8 cellular contexts compared by ENCODE assay signal in the genomic region with DNA sequence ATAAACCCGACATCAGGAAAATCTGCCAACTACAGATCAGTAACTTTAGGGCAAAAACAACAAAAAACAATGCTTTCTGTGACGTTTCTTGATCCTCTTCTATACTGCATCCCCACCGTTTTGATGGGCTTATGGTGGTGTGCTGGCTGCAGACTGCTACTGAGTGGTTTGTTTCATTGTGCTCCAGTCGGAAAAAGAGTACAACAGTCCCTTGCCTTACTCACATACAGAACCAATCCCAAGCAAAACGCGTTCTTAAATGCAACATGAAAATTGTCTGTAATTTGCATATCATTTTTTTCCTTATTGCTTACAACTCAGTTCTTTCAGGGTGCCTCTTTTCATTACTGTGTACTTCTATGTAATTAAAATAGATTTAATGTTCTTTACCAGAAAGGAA. TPM values are rescaled to one million over a fixed set of nuclear protein-coding genes. Genes with fewer than 3 reads are reported as not detected.
A peak's percentile ranks its signal among the peaks of the same experiment; 100 is the strongest.
DNase-seq lines count a peak whose midpoint lies in the region; TF ChIP-seq lines count a peak whose summit lies in the region.

No MANE protein-coding gene starts in this region.

- peaks cover 0 to 48% (median 44%) of the 10 kb centered on the region in 4 donors for H3K4me1 ChIP-seq in sigmoid colon

- H3K9me3 Mint-ChIP-seq in activated CD4-positive, alpha-beta T cell treated with anti-CD3 and anti-CD28 coated beads, Interleukin-2, amount 10 ng/mL, durations not matched to agents 24 days and 14 days, result no peaks in the 10 kb centered on the region
- H3K9me3 Mint-ChIP-seq in T-helper 2 cell treated with Interferon-gamma antibody and Interleukin-4, amounts not matched to agents 5 μg/mL and 100 μg/mL, for 36 hours, result no peaks in the 10 kb centered on the region

- H3K4me1 Mint-ChIP-seq in activated CD4-positive, alpha-beta T cell treated with anti-CD3 and anti-CD28 coated beads, Interleukin-2, amount 10 ng/mL, durations not matched to agents 24 days and 14 days, result peaks cover 47% of the 10 kb centered on the region
- H3K4me1 Mint-ChIP-seq in T-helper 2 cell treated with Interferon-gamma antibody and Interleukin-4, amounts not matched to agents 5 μg/mL and 100 μg/mL, for 36 hours (ENCODE audit: low read depth), result peaks cover 29% of the 10 kb centered on the region

- peak overlapping the region; percentile 97 to 99 (median 98) for H3K27ac ChIP-seq in sigmoid colon

- TF ChIP-seq CTCF in fibroblast of the aortic adventitia (IDR thresholded peaks at IDR 0.05; ENCODE audit: insufficient read depth, low read length) (no peak), sigmoid colon (IDR thresholded peaks at IDR 0.05) (no peak), lower leg skin (IDR thresholded peaks at IDR 0.05) (no peak)

- intact Hi-C loops in activated CD4-positive, alpha-beta T cell treated with anti-CD3 and anti-CD28 coated beads, Interleukin-2, amount 10 ng/mL, durations not matched to agents 24 days and 14 days (cut with micrococcal nuclease), result loop anchor here (1.0 to 5.0 kb wide), 5 partner anchors 51 to 1066 kb away; a partner anchor contains a TSS
- intact Hi-C loops in sigmoid colon (cut with DNase I), result loop anchor here (2.0 to 5.0 kb wide), 6 partner anchors 43 to 381 kb away; no protein-coding TSS in a partner anchor
- intact Hi-C loops in lower leg skin (cut with DNase I; ENCODE audit: low total_unique reads), result no loop called here

- peak overlapping the region; percentile 91 for H3K4me3 Mint-ChIP-seq in activated CD4-positive, alpha-beta T cell treated with anti-CD3 and anti-CD28 coated beads, Interleukin-2, amount 10 ng/mL, durations not matched to agents 24 days and 14 days
- H3K4me3 Mint-ChIP-seq in T-helper 2 cell treated with Interferon-gamma antibody and Interleukin-4, amounts not matched to agents 5 μg/mL and 100 μg/mL, for 36 hours, result peak overlapping the region; percentile 85

- H3K36me3 Mint-ChIP-seq in activated CD4-positive, alpha-beta T cell treated with anti-CD3 and anti-CD28 coated beads, Interleukin-2, amount 10 ng/mL, durations not matched to agents 24 days and 14 days (ENCODE audit: low read depth), result peaks cover 37% of the 10 kb centered on the region
- H3K36me3 Mint-ChIP-seq in T-helper 2 cell treated with Interferon-gamma antibody and Interleukin-4, amounts not matched to agents 5 μg/mL and 100 μg/mL, for 36 hours (ENCODE audit: low read depth), result peaks cover 2% of the 10 kb centered on the region

- no peaks in the 10 kb centered on the region for H3K36me3 ChIP-seq in sigmoid colon

- DNase-seq in activated CD4-positive, alpha-beta T cell treated with anti-CD3 and anti-CD28 coated beads, Interleukin-2, amount 10 ng/mL, durations not matched to agents 24 days and 14 days, result no peak
- DNase-seq in activated CD4-positive, alpha-beta T cell treated with anti-CD3 and anti-CD28 coated beads, Interleukin-2, amount 50 U/mL, for 48 hours, result no peak
- DNase-seq in T-helper 2 cell treated with Interferon-gamma antibody and Interleukin-4, amounts not matched to agents 5 μg/mL and 100 μg/mL, for 36 hours (ENCODE audit: low spot score), result no peak
- DNase-seq in fibroblast of the aortic adventitia (ENCODE audit: low read depth) (peak; percentile 23), sigmoid colon (no peak), lower leg skin (ENCODE audit: low spot score in 2 of 2) (no peak), amniotic stem cell (lab: John Stamatoyannopoulos, UW) (no peak), NCI-H446 treated with DMSO at 0.1 percent for 48 hours (lab: John Stamatoyannopoulos, UW) (no peak)

- H3K9me3 ChIP-seq in sigmoid colon, result no peaks in the 10 kb centered on the region

- no peak for TF ChIP-seq EP300 in sigmoid colon (IDR thresholded peaks at IDR 0.05)

- peak overlapping the region; percentile 97 for H3K27ac Mint-ChIP-seq in activated CD4-positive, alpha-beta T cell treated with anti-CD3 and anti-CD28 coated beads, Interleukin-2, amount 10 ng/mL, durations not matched to agents 24 days and 14 days
- peak overlapping the region; percentile 79 for H3K27ac Mint-ChIP-seq in T-helper 2 cell treated with Interferon-gamma antibody and Interleukin-4, amounts not matched to agents 5 μg/mL and 100 μg/mL, for 36 hours

- H3K27me3 ChIP-seq in sigmoid colon, result no peaks in the 10 kb centered on the region

- TF ChIP-seq POLR2A in sigmoid colon (IDR thresholded peaks at IDR 0.05) (peak in 1 of 2 donors; percentile 10), lower leg skin (IDR thresholded peaks at IDR 0.05) (no peak)

- H3K4me3 ChIP-seq in fibroblast of the aortic adventitia (ENCODE audit: low read depth, low read length), result peak overlapping the region; percentile 97
- H3K4me3 ChIP-seq in sigmoid colon, result peak overlapping the region; percentile 81 to 91 (median 84)
- no peak overlapping the region for H3K4me3 ChIP-seq in lower leg skin (ENCODE audit: low read depth, poor library complexity, severe bottlenecking)

- no peaks in the 10 kb centered on the region for H3K27me3 Mint-ChIP-seq in activated CD4-positive, alpha-beta T cell treated with anti-CD3 and anti-CD28 coated beads, Interleukin-2, amount 10 ng/mL, durations not matched to agents 24 days and 14 days
- no peaks in the 10 kb centered on the region for H3K27me3 Mint-ChIP-seq in T-helper 2 cell treated with Interferon-gamma antibody and Interleukin-4, amounts not matched to agents 5 μg/mL and 100 μg/mL, for 36 hours (ENCODE audit: low read depth)

- WGBS in sigmoid colon, 2 donors, result 1 to 5% methylated on average over 6 of the region's 6 CpGs
- WGBS in lower leg skin, 2 donors, result 28 to 30% methylated on average over 6 of the region's 6 CpGs

RNA-seq across cellular contexts. Expression of a gene that starts 2.3 kb away (rescaled TPM):
- 114 and 119 TPM in 2 replicates for total RNA-seq in activated CD4-positive, alpha-beta T cell treated with anti-CD3 and anti-CD28 coated beads, Interleukin-2, amount 10 ng/mL, durations not matched to agents 24 days and 14 days
- 6.1 and 14.7 TPM in 2 replicates for total RNA-seq in fibroblast of the aortic adventitia (ENCODE audit: low replicate concordance)
- 10 to 100 TPM; 15.7 to 35.2 (median 23.6) TPM for total RNA-seq in sigmoid colon
- 10 to 100 TPM in 2 of 3 donors, 1 to 10 TPM in 1; 8.4 to 17.3 (median 13.4) TPM for polyA plus RNA-seq in sigmoid colon
- total RNA-seq in lower leg skin, result 10 to 100 TPM; 17.7 to 27.1 (median 25.0) TPM
